In the genomic region with DNA sequence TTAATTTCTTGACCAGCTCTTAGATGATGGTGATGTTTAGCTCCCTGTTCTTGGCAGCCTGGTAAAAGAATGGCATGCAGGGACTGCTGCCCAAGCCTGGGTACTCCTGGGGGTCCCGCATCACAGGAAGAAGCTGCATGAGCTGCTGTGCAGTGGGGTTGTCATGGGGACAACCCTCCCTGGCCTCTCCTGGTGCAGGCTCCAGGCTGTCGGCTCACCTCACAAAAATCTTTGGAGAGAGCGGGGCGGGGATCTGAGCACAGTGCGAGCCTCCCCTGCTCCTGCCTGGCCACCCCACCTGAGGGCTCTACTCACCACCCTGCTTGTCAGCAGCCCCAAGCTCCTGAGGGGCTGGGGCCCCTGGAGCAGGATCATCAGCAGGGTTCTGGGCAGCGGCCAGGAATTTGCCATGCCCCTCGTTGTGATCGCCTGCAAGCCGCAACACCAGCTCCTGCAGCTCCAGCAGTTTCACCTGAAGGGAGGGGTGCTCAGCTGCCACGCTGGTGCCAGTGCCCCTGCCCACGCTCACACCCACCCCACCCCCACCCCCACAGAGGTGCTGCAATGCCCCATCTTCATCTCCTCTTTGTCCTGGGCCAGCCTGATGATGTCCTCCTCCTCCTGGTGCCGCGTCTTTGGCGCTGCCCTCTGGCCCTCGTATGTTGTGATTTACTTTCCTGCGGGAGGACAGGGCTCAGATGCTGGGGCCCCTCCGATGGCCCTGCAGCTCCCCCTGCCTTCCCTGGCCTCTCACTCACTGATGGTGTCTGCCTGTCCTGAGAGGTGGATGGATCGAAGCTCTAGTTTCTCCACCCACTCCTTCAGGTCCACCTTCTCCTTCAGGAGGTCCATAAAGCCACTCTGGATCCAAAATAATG, we compare ENCODE assay signal across 20 cellular contexts.
"Had no signal": no experiment of that assay in that cellular context is flagged by ENCODE, and none has a peak within 500 bp of the region (broad histone marks: within the 10 kb centered on the region; RNA-seq: fewer than 3 reads in every experiment).

No MANE protein-coding gene starts in this region.

- H3K4me1 ChIP-seq: foreskin keratinocyte, pancreas, psoas muscle had no signal

- H3K27ac Mint-ChIP-seq: activated CD4-positive, alpha-beta memory T cell treated with anti-CD3 and anti-CD28 coated beads for 36 hours; activated naive CD4-positive, alpha-beta T cell treated with anti-CD3 and anti-CD28 coated beads, Interleukin-2, amount 10 ng/mL, durations not matched to agents 7 days and 5 days; naive thymus-derived CD4-positive, alpha-beta T cell; stimulated activated memory B cell treated with anti-CD40 and anti-IgM and Interleukin-4, amounts not matched to agents 10 μg/mL and 1 μg/mL and 100 μg/mL, for 72 hours; T-helper 17 cell had no signal

- H3K36me3 ChIP-seq: cardiac muscle cell, left lung, pancreas, thoracic aorta, upper lobe of left lung had no signal

- ATAC-seq: body of pancreas; left lung; naive thymus-derived CD4-positive, alpha-beta T cell; pancreas; psoas muscle; right cardiac atrium; stimulated activated memory B cell treated with anti-CD40 and anti-IgM and Interleukin-4, amounts not matched to agents 10 μg/mL and 1 μg/mL and 100 μg/mL, for 72 hours; T-helper 17 cell had no signal

- H3K36me3 Mint-ChIP-seq: activated CD4-positive, alpha-beta memory T cell treated with anti-CD3 and anti-CD28 coated beads for 36 hours; activated naive CD4-positive, alpha-beta T cell treated with anti-CD3 and anti-CD28 coated beads, Interleukin-2, amount 10 ng/mL, durations not matched to agents 7 days and 5 days; naive thymus-derived CD4-positive, alpha-beta T cell; stimulated activated memory B cell treated with anti-CD40 and anti-IgM and Interleukin-4, amounts not matched to agents 10 μg/mL and 1 μg/mL and 100 μg/mL, for 72 hours had no signal

- H3K4me3 Mint-ChIP-seq: activated CD4-positive, alpha-beta memory T cell treated with anti-CD3 and anti-CD28 coated beads for 36 hours; activated naive CD4-positive, alpha-beta T cell treated with anti-CD3 and anti-CD28 coated beads, Interleukin-2, amount 10 ng/mL, durations not matched to agents 7 days and 5 days; naive thymus-derived CD4-positive, alpha-beta T cell; stimulated activated memory B cell treated with anti-CD40 and anti-IgM and Interleukin-4, amounts not matched to agents 10 μg/mL and 1 μg/mL and 100 μg/mL, for 72 hours; T-helper 17 cell had no signal

- H3K27me3 ChIP-seq: body of pancreas, cardiac muscle cell, left lung, pancreas, upper lobe of left lung had no signal

- H3K9me3 ChIP-seq: body of pancreas, left lung, pancreas, psoas muscle, thoracic aorta, upper lobe of left lung had no signal

- H3K4me3 ChIP-seq: body of pancreas, cardiac muscle cell, left lung, lung, pancreas, psoas muscle, skin epidermis, thoracic aorta, upper lobe of left lung had no signal

- H3K27ac ChIP-seq: body of pancreas, cardiac muscle cell, foreskin keratinocyte, left lung, pancreas, psoas muscle, thoracic aorta, upper lobe of left lung had no signal

- DNase-seq: activated CD4-positive, alpha-beta memory T cell treated with anti-CD3 and anti-CD28 coated beads for 36 hours; activated CD4-positive, alpha-beta T cell treated with anti-CD3 and anti-CD28 coated beads for 48 hours; activated naive CD4-positive, alpha-beta T cell treated with anti-CD3 and anti-CD28 coated beads, Interleukin-2, amount 10 ng/mL, durations not matched to agents 7 days and 5 days; activated T-cell treated with anti-CD3 and anti-CD28 coated beads, Interleukin-2, amount 50 U/mL, for 48 hours; body of pancreas; naive thymus-derived CD4-positive, alpha-beta T cell; pancreas; psoas muscle; right cardiac atrium; stimulated activated CD4-positive, alpha-beta T cell treated with anti-CD3 and anti-CD28 coated beads, Interleukin-1b, Interleukin-23, amount 100 ng/mL, for 48 hours; SW 1271; T-helper 17 cell had no signal

- H3K9me3 Mint-ChIP-seq: activated CD4-positive, alpha-beta memory T cell treated with anti-CD3 and anti-CD28 coated beads for 36 hours; activated naive CD4-positive, alpha-beta T cell treated with anti-CD3 and anti-CD28 coated beads, Interleukin-2, amount 10 ng/mL, durations not matched to agents 7 days and 5 days; naive thymus-derived CD4-positive, alpha-beta T cell; stimulated activated memory B cell treated with anti-CD40 and anti-IgM and Interleukin-4, amounts not matched to agents 10 μg/mL and 1 μg/mL and 100 μg/mL, for 72 hours had no signal
